8 cellular contexts compared by ENCODE assay signal in the genomic region with DNA sequence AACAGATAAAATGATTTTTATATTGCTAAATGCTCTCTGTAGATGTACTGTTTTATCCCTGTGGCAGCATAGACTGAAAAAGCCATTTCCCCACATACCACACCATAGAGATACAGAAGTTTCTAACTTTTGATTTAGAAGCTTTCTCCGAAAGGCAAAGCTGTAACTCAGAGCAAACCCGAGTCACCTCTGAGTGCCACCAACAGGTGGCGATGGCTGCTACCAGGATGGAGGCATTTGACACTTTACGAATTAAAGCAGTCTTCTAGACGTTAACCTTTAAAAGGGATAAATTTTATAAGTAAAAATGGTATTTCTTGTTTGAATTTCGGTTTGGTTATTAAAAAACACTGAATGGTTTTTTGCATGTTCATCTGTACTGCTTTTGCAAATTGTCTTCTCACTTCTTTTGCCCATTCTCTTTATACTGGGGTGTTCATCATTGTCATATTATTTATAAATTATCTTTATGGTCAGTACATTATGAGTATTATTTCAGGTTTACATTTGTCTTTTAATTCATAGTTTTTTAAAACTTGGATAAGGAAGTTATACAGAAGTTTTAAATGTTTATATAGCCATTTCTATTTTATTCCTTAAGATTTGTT.
A peak's percentile ranks its signal among the peaks of the same experiment; 100 is the strongest.
DNase-seq lines count a peak whose midpoint lies in the region; ATAC-seq, FAIRE-seq and TF ChIP-seq lines count a peak whose summit lies in the region.

No MANE protein-coding gene starts in this region.

- BruUV-seq in Calu3 (replicated peaks; lab: Mats Ljungman, UMichigan), result no TSS peak

- no peak for TF ChIP-seq EP300 in SK-N-SH (IDR thresholded peaks at IDR 0.05; ENCODE audit: borderline replicate concordance in 1 of 2, low read depth in 1 of 2, low read length in 1 of 2)

- H3K27ac Mint-ChIP-seq in Calu3 (ENCODE audit: unreplicated experiment) (no peak overlapping the region), progenitor cell of endocrine pancreas (no peak overlapping the region)

- peaks cover 0 to 7% of the 10 kb centered on the region in 2 experiments; a peak in 2 of 4 replicates for H3K4me1 ChIP-seq in SK-N-SH (ENCODE audit: control insufficient read depth in 1 of 2, insufficient read depth in 2 of 2, low read depth in 1 of 2, low read length in 1 of 2)

- ATAC-seq in GM18867 (IDR thresholded peaks at IDR 0.05; ENCODE audit: unreplicated experiment) (peak; percentile 80), HG03520 (IDR thresholded peaks at IDR 0.05; ENCODE audit: unreplicated experiment) (no peak)

- H3K36me3 Mint-ChIP-seq in Calu3 (ENCODE audit: insufficient read depth, unreplicated experiment) (no peaks in the 10 kb centered on the region), progenitor cell of endocrine pancreas (ENCODE audit: insufficient read depth) (no peaks in the 10 kb centered on the region)

- H3K27me3 ChIP-seq in SK-N-SH (ENCODE audit: insufficient read depth), result no peaks in the 10 kb centered on the region

- CTCF ChIA-PET in Calu3 (lab: Charles Lee) (interaction anchor here (0.9 to 1.8 kb wide), 4 partner anchors 109 to 346 kb away, joined by 3 to 7 read pairs (median 4); no protein-coding TSS in a partner anchor), SK-N-SH (lab: Yijun Ruan, JAX) (interaction anchor here (0.6 to 1.5 kb wide), 22 partner anchors 11 to 900 kb away, joined by 3 to 5 read pairs (median 3); no protein-coding TSS in a partner anchor)

- no peaks in the 10 kb centered on the region for H3K9me3 ChIP-seq in SK-N-SH

- H3K27me3 Mint-ChIP-seq in Calu3 (ENCODE audit: unreplicated experiment) (no peaks in the 10 kb centered on the region), progenitor cell of endocrine pancreas (peaks cover 42% of the 10 kb centered on the region)

- H4K20me1 ChIP-seq in SK-N-SH (ENCODE audit: insufficient read depth), result no peaks in the 10 kb centered on the region

- H3K4me3 Mint-ChIP-seq in Calu3 (ENCODE audit: low read depth, unreplicated experiment), result no peak overlapping the region
- H3K4me3 Mint-ChIP-seq in progenitor cell of endocrine pancreas (ENCODE audit: low read depth), result no peak overlapping the region

- no peaks in the 10 kb centered on the region for H3K79me2 ChIP-seq in SK-N-SH (ENCODE audit: insufficient read depth)

- peak; percentile 77 for TF ChIP-seq RAD21 in SK-N-SH (IDR thresholded peaks at IDR 0.05; ENCODE audit: low read length)

- DNase-seq in Calu3 (peak; percentile 71), HTR-8/SVneo (ENCODE audit: insufficient read length, low spot score) (peak; percentile 31), SK-N-SH (peak; percentile 39), fibroblast of pulmonary artery (ENCODE audit: low read depth) (peak; percentile 85), progenitor cell of endocrine pancreas (ENCODE audit: low spot score, unreplicated experiment) (peak; percentile 43)
- DNase-seq in activated naive CD4-positive, alpha-beta T cell treated with anti-CD3 and anti-CD28 coated beads, Interleukin-2, amount 50 U/mL, for 16 hours, result no peak

- no peaks in the 10 kb centered on the region for H3K9me2 ChIP-seq in SK-N-SH

- peaks cover 4% of the 10 kb centered on the region for H3F3A ChIP-seq in SK-N-SH (replicated peaks; ENCODE audit: insufficient read depth)

- POLR2A ChIA-PET in SK-N-SH (lab: Yijun Ruan, JAX), result no interaction called here

- no peak for FAIRE-seq in HTR-8/SVneo (lab: Jason Lieb, UNC)

- no peaks in the 10 kb centered on the region for H3K36me3 ChIP-seq in SK-N-SH (replicated peaks in 1 of 2; ENCODE audit: control insufficient read depth in 1 of 2, insufficient read depth in 2 of 2, low read length in 1 of 2)

- H3K9me3 Mint-ChIP-seq in Calu3 (ENCODE audit: low read depth, unreplicated experiment), result peaks cover 2% of the 10 kb centered on the region
- no peaks in the 10 kb centered on the region for H3K9me3 Mint-ChIP-seq in progenitor cell of endocrine pancreas (ENCODE audit: low read depth)

- H3K4me2 ChIP-seq in SK-N-SH, result no peak overlapping the region

- peak; percentile 78 for TF ChIP-seq CTCF in Calu3 (IDR thresholded peaks at IDR 0.05; ENCODE audit: unreplicated experiment)
- TF ChIP-seq CTCF in SK-N-SH (IDR thresholded peaks at IDR 0.05), result peak; percentile 97
- peak; percentile 100 for TF ChIP-seq CTCF in fibroblast of pulmonary artery (IDR thresholded peaks at IDR 0.05; ENCODE audit: low read length, missing control alignments)
- peak; percentile 97 for TF ChIP-seq CTCF in progenitor cell of endocrine pancreas (IDR thresholded peaks at IDR 0.05; ENCODE audit: unreplicated experiment)

- intact Hi-C loops in Calu3 (cut with micrococcal nuclease; ENCODE audit: unreplicated experiment), result loop anchor here (1.0 to 10.0 kb wide), 5 partner anchors 38 to 536 kb away; a partner anchor contains a TSS

- H3K4me3 ChIP-seq in SK-N-SH (ENCODE audit: low read depth in 2 of 2, low read length in 1 of 2) (no peak overlapping the region; a peak in 1 of 4 replicates), fibroblast of pulmonary artery (replicated peaks; ENCODE audit: low read depth, low read length) (no peak overlapping the region)

- H2AFZ ChIP-seq in SK-N-SH (ENCODE audit: low read depth), result no peak overlapping the region

- H3K27ac ChIP-seq in SK-N-SH (ENCODE audit: low read depth in 2 of 2, low read length in 1 of 2), result no peak overlapping the region

- WGBS in SK-N-SH (ENCODE audit: low lambda C conversion rate), result 17% methylated on average over 6 of the region's 6 CpGs

- no peak overlapping the region for H3K9ac ChIP-seq in SK-N-SH

- H3K4me1 Mint-ChIP-seq in Calu3 (ENCODE audit: low read depth, unreplicated experiment) (peaks cover 9% of the 10 kb centered on the region), progenitor cell of endocrine pancreas (ENCODE audit: low read depth) (peaks cover 14% of the 10 kb centered on the region)

TF ChIP-seq in SK-N-SH, 30 proteins besides CTCF, POLR2A, EP300 and RAD21:
- TF ChIP-seq SMC3 (IDR thresholded peaks at IDR 0.05; ENCODE audit: low read depth, low read length), result peak; percentile 85
- no peak for TF ChIP-seq SIN3A (IDR thresholded peaks at IDR 0.05; ENCODE audit: borderline replicate concordance, low read depth, low read length)
- no peak for TF ChIP-seq GATA2 (CRISPR knock-in tag; IDR thresholded peaks at IDR 0.05)
